ENCODE assay signal across 15 cellular contexts in the genomic region with DNA sequence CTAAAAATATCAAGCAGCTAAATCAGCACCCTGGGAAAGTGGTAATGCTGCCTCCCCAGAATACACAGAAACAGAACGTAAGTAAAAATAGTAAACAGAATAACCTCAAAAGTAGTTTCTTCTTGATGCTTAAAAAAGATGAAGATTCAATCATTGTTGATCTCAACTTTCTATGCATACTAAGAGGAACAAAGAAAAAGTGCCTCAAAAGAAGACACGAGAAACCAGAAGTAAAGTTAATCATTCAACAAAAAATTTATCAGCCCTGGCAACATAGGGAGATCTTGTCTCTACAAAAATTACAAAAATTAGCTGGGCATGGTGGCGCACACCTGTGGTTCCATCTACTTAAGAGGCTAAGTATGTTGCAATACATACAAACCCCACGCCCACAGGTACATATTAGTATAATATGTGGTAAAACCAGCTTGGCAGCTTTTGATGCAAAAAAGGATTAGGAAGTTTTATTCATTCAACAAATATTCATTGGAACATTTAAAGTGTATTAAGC.
DNase-seq lines count a peak whose midpoint lies in the region; ATAC-seq and TF ChIP-seq lines count a peak whose summit lies in the region.
"Had no signal": no experiment of that assay in that cellular context is flagged by ENCODE, and none has a peak within 500 bp of the region (broad histone marks: within the 10 kb centered on the region; RNA-seq: fewer than 3 reads in every experiment).

No MANE protein-coding gene starts in this region.

- H4K20me1 ChIP-seq in HCT116 (ENCODE audit: insufficient read depth), result no peaks in the 10 kb centered on the region; the same call in 1 of the 2 replicates

- H3K4me1 ChIP-seq in HCT116 (ENCODE audit: control insufficient read depth in 1 of 2, insufficient read depth in 2 of 2, low read length in 2 of 2), result peaks cover 11 to 20% of the 10 kb centered on the region in 2 experiments
- H3K4me1 ChIP-seq in right lobe of liver, result peaks cover 0 to 24% (median 4%) of the 10 kb centered on the region in 4 donors
- peaks cover 0 to 19% (median 0%) of the 10 kb centered on the region in 4 donors for H3K4me1 ChIP-seq in tibial nerve

- no peak for TF ChIP-seq RAD21 in HCT116 (IDR thresholded peaks at IDR 0.05; ENCODE audit: low read depth)

- no peak overlapping the region for H3K4me3 Mint-ChIP-seq in natural killer cell
- H3K4me3 Mint-ChIP-seq: activated CD4-positive, alpha-beta T cell treated with anti-CD3 and anti-CD28 coated beads, Interleukin-2, amount 10 ng/mL, durations not matched to agents 24 days and 14 days; activated naive CD8-positive, alpha-beta T cell treated with anti-CD3 and anti-CD28 coated beads, Interleukin-2, amount 50 U/mL, for 24 hours had no signal

- H3K27ac ChIP-seq in HCT116 (ENCODE audit: low read depth, low read length) (no peak overlapping the region), right lobe of liver (peak overlapping the region in 2 of 3 donors; percentile 15 to 19), tibial nerve (no peak overlapping the region)
- H3K27ac ChIP-seq: neutrophil, thoracic aorta had no signal

- no peaks in the 10 kb centered on the region for H3K4me1 Mint-ChIP-seq in natural killer cell

- intact Hi-C loops in HCT116 (cut with micrococcal nuclease), result no loop called here
- intact Hi-C loops in right lobe of liver (cut with DNase I), result no loop called here
- intact Hi-C loops in natural killer cell (cut with micrococcal nuclease), result no loop called here
- intact Hi-C loops in left ventricle myocardium superior (cut with micrococcal nuclease), result no loop called here

- no peaks in the 10 kb centered on the region for H3K9me3 Mint-ChIP-seq in natural killer cell
- H3K9me3 Mint-ChIP-seq: activated CD4-positive, alpha-beta T cell treated with anti-CD3 and anti-CD28 coated beads, Interleukin-2, amount 10 ng/mL, durations not matched to agents 24 days and 14 days; activated naive CD8-positive, alpha-beta T cell treated with anti-CD3 and anti-CD28 coated beads, Interleukin-2, amount 50 U/mL, for 24 hours had no signal

- H3K9me3 ChIP-seq in HCT116 (ENCODE audit: control insufficient read depth in 1 of 2, insufficient read depth in 1 of 2, low read depth in 1 of 2, low read length in 2 of 2), result no peaks in the 10 kb centered on the region
- H3K9me3 ChIP-seq in right lobe of liver, result no peaks in the 10 kb centered on the region
- no peaks in the 10 kb centered on the region for H3K9me3 ChIP-seq in tibial nerve
- H3K9me3 ChIP-seq: neutrophil, thoracic aorta had no signal

- TF ChIP-seq POLR2A in HCT116 (IDR thresholded peaks at IDR 0.05; ENCODE audit: borderline replicate concordance, extremely low read depth, insufficient read depth, insufficient read length) (no peak), right lobe of liver (IDR thresholded peaks at IDR 0.05) (no peak), tibial nerve (IDR thresholded peaks at IDR 0.05) (no peak)

- H3K27me3 ChIP-seq in HCT116 (ENCODE audit: insufficient read depth, low read length), result no peaks in the 10 kb centered on the region
- H3K27me3 ChIP-seq in right lobe of liver, result no peaks in the 10 kb centered on the region
- no peaks in the 10 kb centered on the region for H3K27me3 ChIP-seq in tibial nerve
- H3K27me3 ChIP-seq: neutrophil had no signal

- TF ChIP-seq CTCF in HCT116 (IDR thresholded peaks at IDR 0.05 in 2 of 3, conservative IDR thresholded peaks at IDR 0.05 in 1 of 3; ENCODE audit: borderline replicate concordance in 1 of 3, insufficient read depth in 1 of 3, low read depth in 2 of 3, low read length in 2 of 3) (no peak), right lobe of liver (IDR thresholded peaks at IDR 0.05) (no peak), natural killer cell (IDR thresholded peaks at IDR 0.05) (no peak), tibial nerve (IDR thresholded peaks at IDR 0.05) (no peak)

- POLR2A ChIA-PET in HCT116 (lab: Charles Lee), result no interaction called here

- no peak overlapping the region for H3K9ac ChIP-seq in HCT116 (ENCODE audit: low read length)

- H2AFZ ChIP-seq in HCT116 (ENCODE audit: low read depth, low read length, poor library complexity, severe bottlenecking), result no peak overlapping the region

- 25% methylated on average over 4 of the region's 4 CpGs for WGBS in right lobe of liver (ENCODE audit: insufficient coverage, low coverage, low lambda C conversion rate, missing lambda C conversion rate)
- WGBS in tibial nerve, 2 donors, result 84 to 85% methylated on average over 4 of the region's 4 CpGs

- no peak for TF ChIP-seq EP300 in tibial nerve (IDR thresholded peaks at IDR 0.05)

- no TSS peak for BruUV-seq in HCT116 (replicated peaks; lab: Mats Ljungman, UMichigan)

- H3K36me3 ChIP-seq in HCT116 (ENCODE audit: control insufficient read depth in 1 of 2, insufficient read depth in 2 of 2, low read length in 2 of 2), result no peaks in the 10 kb centered on the region
- H3K36me3 ChIP-seq in right lobe of liver, result no peaks in the 10 kb centered on the region
- no peaks in the 10 kb centered on the region for H3K36me3 ChIP-seq in tibial nerve
- H3K36me3 ChIP-seq: neutrophil, thoracic aorta had no signal

- no peaks in the 10 kb centered on the region for H3K27me3 Mint-ChIP-seq in natural killer cell (ENCODE audit: low read depth in 2 of 2)
- H3K27me3 Mint-ChIP-seq: activated CD4-positive, alpha-beta T cell treated with anti-CD3 and anti-CD28 coated beads, Interleukin-2, amount 10 ng/mL, durations not matched to agents 24 days and 14 days; activated naive CD8-positive, alpha-beta T cell treated with anti-CD3 and anti-CD28 coated beads, Interleukin-2, amount 50 U/mL, for 24 hours had no signal

- RAD21 ChIA-PET in HCT116 (lab: Charles Lee; ENCODE audit: low non-redundant PET in 1 of 2, low total read pairs in 2 of 2, uncharacterized antibody in 2 of 2, unreplicated experiment in 2 of 2), result no interaction called here

- ATAC-seq in GM19035 (IDR thresholded peaks at IDR 0.05; ENCODE audit: unreplicated experiment) (peak; percentile 83), HCT116 (no peak), HG03378 (IDR thresholded peaks at IDR 0.05; ENCODE audit: unreplicated experiment) (peak; percentile 78), right lobe of liver (peak in 2 of 4 donors; percentile 8 to 20), natural killer cell (no peak), left ventricle myocardium superior (no peak)
- ATAC-seq: activated naive CD8-positive, alpha-beta T cell treated with anti-CD3 and anti-CD28 coated beads, Interleukin-2, amount 50 U/mL, for 24 hours; Right ventricle myocardium inferior had no signal

- CTCF ChIA-PET in HCT116 (lab: Charles Lee), result no interaction called here

- H3K36me3 Mint-ChIP-seq in natural killer cell, result no peaks in the 10 kb centered on the region

- H3K79me2 ChIP-seq in HCT116 (ENCODE audit: insufficient read depth, low read length), result peaks cover 45% of the 10 kb centered on the region

- DNase-seq in HCT116 (ENCODE audit: low read depth, low spot score) (no peak), right lobe of liver (no peak), natural killer cell (no peak), NCI-H82 (lab: John Stamatoyannopoulos, UW) (no peak), tibial nerve (ENCODE audit: low spot score in 2 of 2) (no peak), left ventricle myocardium superior (no peak)
- DNase-seq: activated CD4-positive, alpha-beta T cell treated with anti-CD3 and anti-CD28 coated beads, Interleukin-2, amount 10 ng/mL, durations not matched to agents 24 days and 14 days; activated naive CD8-positive, alpha-beta T cell treated with anti-CD3 and anti-CD28 coated beads, Interleukin-2, amount 50 U/mL, for 24 hours; DMS79 treated with DMSO at 0.1 percent for 48 hours; NCI-H187 treated with DMSO at 0.1 percent for 48 hours had no signal

- H3K27ac Mint-ChIP-seq in natural killer cell, result no peak overlapping the region
- H3K27ac Mint-ChIP-seq: activated CD4-positive, alpha-beta T cell treated with anti-CD3 and anti-CD28 coated beads, Interleukin-2, amount 10 ng/mL, durations not matched to agents 24 days and 14 days; activated naive CD8-positive, alpha-beta T cell treated with anti-CD3 and anti-CD28 coated beads, Interleukin-2, amount 50 U/mL, for 24 hours had no signal

- no peaks in the 10 kb centered on the region for H3K9me2 ChIP-seq in HCT116 (ENCODE audit: insufficient read depth)

- H3K4me3 ChIP-seq in HCT116 (replicated peaks in 1 of 2; ENCODE audit: low read depth in 1 of 2, low read length in 2 of 2), result no peak overlapping the region
- no peak overlapping the region for H3K4me3 ChIP-seq in right lobe of liver
- no peak overlapping the region for H3K4me3 ChIP-seq in tibial nerve
- H3K4me3 ChIP-seq: thoracic aorta had no signal

- H3K4me2 ChIP-seq in HCT116 (ENCODE audit: low read length), result peak overlapping the region; percentile 20; the same call in 1 of the 2 replicates

TF ChIP-seq in HCT116, 20 proteins besides CTCF, POLR2A, EP300 and RAD21:
- TF ChIP-seq CEBPB (IDR thresholded peaks at IDR 0.05; ENCODE audit: low read depth) (peak; percentile 84), CBX3 (IDR thresholded peaks at IDR 0.05; ENCODE audit: low read depth) (0 out of 2 replicates have a peak, but pooled peaks have one; percentile 44), YY1 (IDR thresholded peaks at IDR 0.05; ENCODE audit: extremely low read depth, insufficient replicate concordance, low read depth, low read length) (no peak)

Comparison
In these comparisons a context has a peak if more than half of its experiments do, and no peak if none do; other contexts are left out.
1. ATAC-seq: peak in GM19035 (single experiment) and HG03378 (single experiment); none in HCT116 (single experiment), natural killer cell (0 of 3) and left ventricle myocardium superior (single experiment).
2. H3K27ac ChIP-seq: peak in right lobe of liver (2 of 3); none in HCT116 (single experiment) and tibial nerve (0 of 4).